Comparison of ENCODE assay signal across 25 cellular contexts in the genomic region with DNA sequence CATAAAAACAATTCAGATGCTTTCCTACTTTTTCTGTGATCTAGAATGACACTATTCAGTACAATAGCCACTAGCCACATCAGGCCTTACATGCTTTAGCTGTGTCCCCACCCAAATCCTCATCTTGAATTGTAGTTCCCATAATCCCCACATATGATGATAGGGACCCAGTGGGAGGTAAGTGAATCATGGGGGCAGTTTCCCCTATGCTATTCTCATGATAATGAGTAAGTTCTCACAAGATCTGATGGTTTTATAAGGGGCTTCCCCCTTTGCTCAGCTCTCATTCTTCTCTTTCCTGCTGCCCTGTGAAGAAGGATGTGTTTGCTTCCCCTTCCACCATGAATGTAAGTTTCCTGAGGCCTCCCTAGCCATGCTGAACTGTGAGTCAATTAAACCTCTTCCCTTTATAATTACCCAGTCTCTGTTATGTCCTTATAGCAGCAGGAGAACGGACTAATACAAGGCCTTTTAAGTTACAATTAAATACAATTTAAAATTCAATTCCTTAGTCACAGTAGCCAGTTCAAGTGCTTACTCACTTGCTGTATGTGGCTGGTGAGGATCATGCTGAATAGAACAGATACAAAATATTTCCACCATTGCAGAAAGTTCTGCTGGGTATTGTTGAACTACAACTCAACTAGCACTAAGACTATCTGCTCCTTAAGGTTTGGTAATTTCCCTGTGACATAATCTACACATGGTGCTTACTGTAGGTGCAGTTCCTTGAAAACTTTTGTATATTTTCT.
"Had no signal": no experiment of that assay in that cellular context is flagged by ENCODE, and none has a peak within 500 bp of the region (broad histone marks: within the 10 kb centered on the region; RNA-seq: fewer than 3 reads in every experiment).

No MANE protein-coding gene starts in this region.

- H3K79me2 ChIP-seq: hepatocyte had no signal

- FAIRE-seq: endothelial cell of umbilical vein, TTC549 had no signal

- H3K9me3 Mint-ChIP-seq: natural killer cell had no signal

- H3K4me1 Mint-ChIP-seq: activated CD8-positive, alpha-beta memory T cell treated with anti-CD3 and anti-CD28 coated beads, Interleukin-2, amount 10 ng/mL, durations not matched to agents 7 days and 5 days; brain; mesothelial cell of epicardium; natural killer cell had no signal

- H3K4me3 ChIP-seq: hepatocyte, left ventricle myocardium inferior, sigmoid colon, smooth muscle cell, tibial artery had no signal

- H3K36me3 Mint-ChIP-seq: natural killer cell had no signal

- ATAC-seq: activated CD8-positive, alpha-beta memory T cell treated with anti-CD3 and anti-CD28 coated beads, Interleukin-2, amount 10 ng/mL, durations not matched to agents 7 days and 5 days; esophagus mucosa; natural killer cell had no signal

- H3K27ac ChIP-seq: hepatocyte, left ventricle myocardium inferior, sigmoid colon, tibial artery had no signal

- H3K9me3 ChIP-seq: sigmoid colon had no signal

- H3K4me2 ChIP-seq: hepatocyte, smooth muscle cell had no signal

- H3K27ac Mint-ChIP-seq: activated CD4-positive, alpha-beta memory T cell treated with anti-CD3 and anti-CD28 coated beads for 36 hours; activated CD8-positive, alpha-beta memory T cell treated with anti-CD3 and anti-CD28 coated beads, Interleukin-2, amount 10 ng/mL, durations not matched to agents 7 days and 5 days; brain; mesothelial cell of epicardium; natural killer cell had no signal

- H3K4me3 Mint-ChIP-seq: activated CD4-positive, alpha-beta memory T cell treated with anti-CD3 and anti-CD28 coated beads for 36 hours; activated CD8-positive, alpha-beta memory T cell treated with anti-CD3 and anti-CD28 coated beads, Interleukin-2, amount 10 ng/mL, durations not matched to agents 7 days and 5 days; brain; mesothelial cell of epicardium; natural killer cell had no signal

- H2AFZ ChIP-seq: hepatocyte had no signal

- H3K27me3 Mint-ChIP-seq: activated CD4-positive, alpha-beta memory T cell treated with anti-CD3 and anti-CD28 coated beads for 36 hours; activated CD8-positive, alpha-beta memory T cell treated with anti-CD3 and anti-CD28 coated beads, Interleukin-2, amount 10 ng/mL, durations not matched to agents 7 days and 5 days; brain had no signal

- DNase-seq: activated CD4-positive, alpha-beta memory T cell treated with anti-CD3 and anti-CD28 coated beads for 36 hours; activated CD4-positive, alpha-beta T cell treated with anti-CD3 and anti-CD28 coated beads for 48 hours; activated CD8-positive, alpha-beta memory T cell treated with anti-CD3 and anti-CD28 coated beads, Interleukin-2, amount 10 ng/mL, durations not matched to agents 7 days and 5 days; activated naive CD4-positive, alpha-beta T cell treated with Interleukin-2 at 50 U/mL for 16 hours; aorta; caudate nucleus; effector memory CD4-positive, alpha-beta T cell; foreskin melanocyte; glutamatergic neuron; kidney glomerular epithelial cell; left ventricle myocardium inferior; natural killer cell; sigmoid colon; stimulated activated CD4-positive, alpha-beta T cell treated with anti-CD3 and anti-CD28 coated beads, Interleukin-15, amount 100 ng/mL, for 24 hours; stimulated activated CD4-positive, alpha-beta T cell treated with anti-CD3 and anti-CD28 coated beads, Interleukin-2, amount 100 ng/mL, for 48 hours; stimulated activated naive CD4-positive, alpha-beta T cell; T-helper 1 cell; tibial artery had no signal

- H3K27me3 ChIP-seq: hepatocyte, sigmoid colon, tibial artery had no signal

- H3K4me1 ChIP-seq: left ventricle myocardium inferior, sigmoid colon, tibial artery had no signal
